ENCODE assay signal across 20 cellular contexts in genomic region chr4:45317276-45317675, GRCh38.
A peak's percentile ranks its signal among the peaks of the same experiment; 100 is the strongest.
DNase-seq lines count a peak whose midpoint lies in the region; ATAC-seq and TF ChIP-seq lines count a peak whose summit lies in the region.
"Had no signal": no experiment of that assay in that cellular context is flagged by ENCODE, and none has a peak within 500 bp of the region (broad histone marks: within the 10 kb centered on the region; RNA-seq: fewer than 3 reads in every experiment).

No MANE protein-coding gene starts in this region.

- no peak overlapping the region for H3K27ac ChIP-seq in mammary epithelial cell (ENCODE audit: insufficient read depth, low read depth, low read length)
- H3K27ac ChIP-seq in left ventricle myocardium inferior (replicated peaks): peak overlapping the region; percentile 58
- H3K27ac ChIP-seq: A549; BLaER1 treated with 17β-estradiol and CSF1 and Interleukin-3, amounts not matched to agents 10 nM and 100 nM; body of pancreas; dorsolateral prefrontal cortex; tibial artery had no signal

- no peaks in the 10 kb centered on the region for H3K4me1 ChIP-seq in mammary epithelial cell (ENCODE audit: insufficient read depth, low read length)
- peaks cover 15% of the 10 kb centered on the region for H3K4me1 ChIP-seq in left ventricle myocardium inferior
- H3K4me1 ChIP-seq: A549, body of pancreas had no signal

- CTCF ChIA-PET in mammary epithelial cell (lab: Charles Lee; ENCODE audit: low non-redundant PET): no interaction called here

- BruUV-seq in mammary epithelial cell (replicated peaks; lab: Mats Ljungman, UMichigan): no TSS peak

- DNase-seq in A172 (ENCODE audit: low spot score) (peak; percentile 1), NOMO-1 (lab: John Stamatoyannopoulos, UW; ENCODE audit: unreplicated experiment in 2 of 2) (peak; percentile 78 to 89), mammary epithelial cell (peak; percentile 62), left ventricle myocardium inferior (no peak), foreskin fibroblast (no peak), inferior parietal cortex (ENCODE audit: extremely low spot score) (no peak), dermis blood vessel endothelial cell (no peak)
- DNase-seq: activated CD8-positive, alpha-beta T cell treated with anti-CD3 and anti-CD28 coated beads, Interleukin-2, amount 10 ng/mL, durations not matched to agents 7 days and 5 days; activated naive CD4-positive, alpha-beta T cell treated with anti-CD3 and anti-CD28 coated beads, Interleukin-2, amount 50 U/mL, for 16 hours; activated T-cell treated with anti-CD3 and anti-CD28 coated beads, Interleukin-2, amount 50 U/mL, for 48 hours; body of pancreas; dorsolateral prefrontal cortex; NCI-H187; NCI-H446; NK-92 treated with Interleukin-12 subunit alpha and Interleukin-12 subunit beta, amount 100 ng/mL, for 24 hours; stimulated activated naive CD4-positive, alpha-beta T cell; tibial artery had no signal

- no peak for TF ChIP-seq CTCF in mammary epithelial cell (conservative IDR thresholded peaks at IDR 0.05 in 1 of 2, IDR thresholded peaks at IDR 0.05 in 1 of 2; ENCODE audit: extremely low read depth in 1 of 2, insufficient read depth in 1 of 2, low read depth in 1 of 2, low read length in 2 of 2)
- no peak for TF ChIP-seq CTCF in left ventricle myocardium inferior (IDR thresholded peaks at IDR 0.05; ENCODE audit: borderline replicate concordance)
- TF ChIP-seq CTCF in foreskin fibroblast (IDR thresholded peaks at IDR 0.05; ENCODE audit: low read depth, low read length): no peak

- H3K9me3 ChIP-seq in mammary epithelial cell (replicated peaks; ENCODE audit: insufficient read depth, low read length) (no peaks in the 10 kb centered on the region), left ventricle myocardium inferior (replicated peaks) (peaks cover 8% of the 10 kb centered on the region)
- H3K9me3 ChIP-seq: A549; BLaER1 treated with 17β-estradiol and CSF1 and Interleukin-3, amounts not matched to agents 10 nM and 100 nM; body of pancreas had no signal

- H4K20me1 ChIP-seq in mammary epithelial cell (ENCODE audit: insufficient read depth, low read length): no peaks in the 10 kb centered on the region
- H4K20me1 ChIP-seq: BLaER1 treated with 17β-estradiol and CSF1 and Interleukin-3, amounts not matched to agents 10 nM and 100 nM had no signal

- 22% methylated on average over 2 of the region's 2 CpGs for WGBS in mammary epithelial cell (ENCODE audit: low coverage, missing lambda C conversion rate)

- in situ Hi-C loops in mammary epithelial cell (cut with MboI; ENCODE audit: low sequenced_read_pairs in 2 of 2): no loop called here

- dilution Hi-C loops in mammary epithelial cell (cut with HindIII; ENCODE audit: low sequenced_read_pairs): no loop called here

- H3K4me3 ChIP-seq in mammary epithelial cell (replicated peaks in 1 of 3; ENCODE audit: insufficient read depth in 1 of 3, low read depth in 2 of 3, low read length in 3 of 3): no peak overlapping the region
- no peak overlapping the region for H3K4me3 ChIP-seq in left ventricle myocardium inferior
- H3K4me3 ChIP-seq in foreskin fibroblast (ENCODE audit: low read depth in 1 of 2, low read length in 2 of 2): no peak overlapping the region
- H3K4me3 ChIP-seq: A549; BLaER1 treated with 17β-estradiol and CSF1 and Interleukin-3, amounts not matched to agents 10 nM and 100 nM; body of pancreas; dorsolateral prefrontal cortex; tibial artery had no signal

- H3K36me3 ChIP-seq in mammary epithelial cell (ENCODE audit: insufficient read depth, low read length): no peaks in the 10 kb centered on the region
- H3K36me3 ChIP-seq in left ventricle myocardium inferior: no peaks in the 10 kb centered on the region
- H3K36me3 ChIP-seq: BLaER1 treated with 17β-estradiol and CSF1 and Interleukin-3, amounts not matched to agents 10 nM and 100 nM; tibial artery had no signal

- no peak overlapping the region for H3K4me2 ChIP-seq in mammary epithelial cell (ENCODE audit: insufficient read depth, low read depth, low read length)
- H3K4me2 ChIP-seq: A549 had no signal

- H3K79me2 ChIP-seq in mammary epithelial cell (ENCODE audit: insufficient read depth, low read length): no peaks in the 10 kb centered on the region

- no peak for ATAC-seq in HG02970 (IDR thresholded peaks at IDR 0.05; ENCODE audit: low FRiP score, unreplicated experiment)
- ATAC-seq: A549; activated CD8-positive, alpha-beta T cell treated with anti-CD3 and anti-CD28 coated beads, Interleukin-2, amount 10 ng/mL, durations not matched to agents 7 days and 5 days; body of pancreas had no signal

- H2AFZ ChIP-seq in mammary epithelial cell (ENCODE audit: low read depth, low read length): no peak overlapping the region

- H3K9ac ChIP-seq in mammary epithelial cell (ENCODE audit: insufficient read depth, low read length): no peak overlapping the region
- H3K9ac ChIP-seq: BLaER1 treated with 17β-estradiol and CSF1 and Interleukin-3, amounts not matched to agents 10 nM and 100 nM had no signal

- H3K27me3 ChIP-seq in mammary epithelial cell (ENCODE audit: insufficient read depth, low read length): no peaks in the 10 kb centered on the region
- H3K27me3 ChIP-seq in left ventricle myocardium inferior (ENCODE audit: low read depth): no peaks in the 10 kb centered on the region
- H3K27me3 ChIP-seq: BLaER1 treated with 17β-estradiol and CSF1 and Interleukin-3, amounts not matched to agents 10 nM and 100 nM; body of pancreas; dorsolateral prefrontal cortex; tibial artery had no signal

- intact Hi-C loops in mammary epithelial cell (cut with micrococcal nuclease) (no loop called here), left ventricle myocardium inferior (cut with micrococcal nuclease) (no loop called here)

Comparison
In these comparisons a context has a peak if more than half of its experiments do, and no peak if none do; other contexts are left out.
1. DNase-seq: peak in A172 (single experiment), NOMO-1 (2 of 2) and mammary epithelial cell (single experiment); none in left ventricle myocardium inferior (single experiment), foreskin fibroblast (0 of 2), inferior parietal cortex (single experiment) and dermis blood vessel endothelial cell (single experiment).